In the genomic region with DNA sequence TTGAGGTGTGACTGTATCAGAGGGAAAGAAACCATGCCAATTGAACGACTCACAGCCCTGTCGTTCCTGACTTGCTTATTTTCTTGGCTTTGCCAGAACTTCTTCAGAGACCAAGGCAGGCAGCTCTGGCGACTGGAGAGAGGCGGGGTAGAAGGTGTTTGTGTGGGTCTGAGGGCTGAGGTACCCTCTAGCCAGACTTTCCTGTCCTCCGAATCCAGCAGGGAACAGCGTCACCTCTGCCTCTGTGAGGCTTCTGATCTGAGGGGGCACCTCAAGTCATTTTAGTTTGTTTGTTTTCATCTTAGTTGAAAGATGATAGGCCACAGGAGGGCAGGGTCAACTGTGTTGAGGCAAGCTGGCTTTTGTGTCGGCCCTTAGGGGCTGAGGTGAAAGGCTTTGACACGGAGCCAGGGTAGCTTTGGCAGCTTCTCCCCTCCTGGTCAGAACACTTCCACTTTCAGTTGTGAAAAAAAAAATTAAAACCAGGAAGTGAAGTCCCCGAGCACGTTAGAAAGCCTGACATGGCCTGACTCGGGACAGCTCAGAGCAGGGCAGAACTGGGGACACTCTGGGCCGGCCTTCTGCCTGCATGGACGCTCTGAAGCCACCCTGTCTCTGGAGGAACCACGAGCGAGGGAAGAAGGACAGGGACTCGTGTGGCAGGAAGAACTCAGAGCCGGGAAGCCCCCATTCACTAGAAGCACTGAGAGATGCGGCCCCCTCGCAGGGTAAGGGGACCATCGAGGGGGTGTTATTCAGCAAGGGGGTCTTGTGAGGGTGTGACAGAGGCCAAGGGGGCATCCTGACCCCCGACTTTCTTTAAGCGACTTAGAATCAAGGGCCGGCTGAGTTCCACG, we compare ENCODE assay signal across 9 cellular contexts. TPM values are rescaled to one million over a fixed set of nuclear protein-coding genes. Genes with fewer than 3 reads are reported as not detected.
DNase-seq lines count a peak whose midpoint lies in the region; ATAC-seq and TF ChIP-seq lines count a peak whose summit lies in the region.
"Had no signal": no experiment of that assay in that cellular context is flagged by ENCODE, and none has a peak within 500 bp of the region (broad histone marks: within the 10 kb centered on the region; RNA-seq: fewer than 3 reads in every experiment).

No MANE protein-coding gene starts in this region.

- H3K4me1 ChIP-seq in ACC112 (ENCODE audit: control insufficient read depth, insufficient read depth, low read length, unreplicated experiment) (peaks cover 53% of the 10 kb centered on the region), SJSA1 (replicated peaks) (peaks cover 14% of the 10 kb centered on the region)

- peak in 1 of 2 experiments; percentile 37 for DNase-seq in SJSA1 (ENCODE audit: low read depth in 1 of 2, low spot score in 2 of 2)
- peak; percentile 7 for DNase-seq in astrocyte of the spinal cord (ENCODE audit: low read depth, low spot score)
- peak; percentile 87 for DNase-seq in left lobe of liver (ENCODE audit: low spot score)
- peak; percentile 11 to 21 for DNase-seq in stimulated activated CD8-positive, alpha-beta memory T cell treated with anti-CD3 and anti-CD28 coated beads, Interleukin-7, amount 100 ng/mL, for 4 hours (ENCODE audit: low read depth in 2 of 2)
- DNase-seq in D341Med (ENCODE audit: low spot score): no peak

- H3K27ac ChIP-seq in ACC112 (ENCODE audit: low read depth, low read length) (peak overlapping the region; percentile 78), SJSA1 (peak overlapping the region; percentile 29; the same call in 1 of the 2 replicates)
- H3K27ac ChIP-seq: C4-2B had no signal

- H3K79me2 ChIP-seq in ACC112 (ENCODE audit: control insufficient read depth, insufficient read depth, low read length, unreplicated experiment): no peaks in the 10 kb centered on the region

- peak; percentile 78 for TF ChIP-seq POLR2A in GM18951 (IDR thresholded peaks at IDR 0.05; ENCODE audit: extremely low read depth, insufficient read depth, insufficient read length)

- in situ Hi-C loops in GM18951 (cut with MboI; ENCODE audit: low sequenced_read_pairs, unreplicated experiment) (no loop called here), astrocyte of the spinal cord (cut with HindIII; ENCODE audit: low sequenced_read_pairs) (no loop called here)

- H3K4me3 ChIP-seq in ACC112 (ENCODE audit: low read depth, low read length) (peak overlapping the region; percentile 68), SJSA1 (peak overlapping the region; percentile 23), astrocyte of the spinal cord (ENCODE audit: low read depth, low read length) (no peak overlapping the region)

- peak overlapping the region; percentile 31 for H2AFZ ChIP-seq in ACC112 (ENCODE audit: low read length, unreplicated experiment)

- ATAC-seq in HG03103 (IDR thresholded peaks at IDR 0.05; ENCODE audit: low read depth, unreplicated experiment) (peak; percentile 80), left lobe of liver (peak; percentile 68)

- H3K27me3 ChIP-seq in ACC112 (ENCODE audit: insufficient read depth, low read length): no peaks in the 10 kb centered on the region
- no peaks in the 10 kb centered on the region for H3K27me3 ChIP-seq in SJSA1 (replicated peaks)

- no peak for TF ChIP-seq CTCF in astrocyte of the spinal cord (IDR thresholded peaks at IDR 0.05; ENCODE audit: low read depth, low read length)

- no peaks in the 10 kb centered on the region for H3K9me3 ChIP-seq in SJSA1 (replicated peaks)

- H3K36me3 ChIP-seq in ACC112 (ENCODE audit: insufficient read depth, low read length) (no peaks in the 10 kb centered on the region), SJSA1 (no peaks in the 10 kb centered on the region)

RNA-seq across cellular contexts. Expression of a gene that starts 2.0 kb away (rescaled TPM):
- total RNA-seq in SJSA1 (2014; rRNA removed; shearing (Covaris generic)): 1.1 and 3.2 TPM in 2 replicates
- 61.7 TPM for total RNA-seq in left lobe of liver

Comparison
In these comparisons a context has a peak if more than half of its experiments do, and no peak if none do; other contexts are left out.
1. RNA of a gene that starts 2.0 kb away (total RNA-seq): 61.7 TPM in left lobe of liver (single experiment); 1.1 to 3.2 TPM in SJSA1; every median in the first group is over 10 times any median in the second.